ENCODE assay signal across 8 cellular contexts in genomic region chr15:84747423-84748273, GRCh38. TPM values are rescaled to one million over a fixed set of nuclear protein-coding genes. Genes with fewer than 3 reads are reported as not detected.
DNase-seq lines count a peak whose midpoint lies in the region; ATAC-seq and TF ChIP-seq lines count a peak whose summit lies in the region.

No MANE protein-coding gene starts in this region.

- H3K4me1 ChIP-seq in NT2/D1 (ENCODE audit: insufficient read depth, insufficient read length) (no peaks in the 10 kb centered on the region), mucosa of descending colon (ENCODE audit: low read depth) (peaks cover 37% of the 10 kb centered on the region)

- no peaks in the 10 kb centered on the region for H3K36me3 ChIP-seq in NT2/D1 (ENCODE audit: insufficient read depth, insufficient read length, low read length)
- H3K36me3 ChIP-seq in mucosa of descending colon (ENCODE audit: low read depth): no peaks in the 10 kb centered on the region

- TF ChIP-seq CTCF in epithelial cell of esophagus (IDR thresholded peaks at IDR 0.05; ENCODE audit: insufficient read depth, low read depth, low read length, missing control alignments) (no peak), mucosa of descending colon (IDR thresholded peaks at IDR 0.05) (peak; percentile 11)

- intact Hi-C loops in mucosa of descending colon (cut with DNase I, micrococcal nuclease): no loop called here

- peak; percentile 72 for DNase-seq in Ammon's horn (ENCODE audit: low spot score)
- DNase-seq in NT2/D1 (ENCODE audit: low read depth, low spot score): peak; percentile 54
- DNase-seq in activated CD8-positive, alpha-beta memory T cell treated with anti-CD3 and anti-CD28 coated beads, Interleukin-2, amount 50 U/mL, for 48 hours: peak; percentile 86
- DNase-seq in epithelial cell of esophagus (ENCODE audit: low read depth): peak; percentile 73
- peak; percentile 78 to 90 (median 89) for DNase-seq in mucosa of descending colon
- peak; percentile 51 for DNase-seq in stimulated activated CD8-positive, alpha-beta memory T cell treated with anti-CD3 and anti-CD28 coated beads, Interleukin-4, amount 100 ng/mL, for 24 hours (ENCODE audit: low read depth)

- ATAC-seq in GM18909 (IDR thresholded peaks at IDR 0.05; ENCODE audit: poor library complexity, unreplicated experiment): peak; percentile 51
- ATAC-seq in HG03175 (IDR thresholded peaks at IDR 0.05; ENCODE audit: unreplicated experiment): peak; percentile 48
- ATAC-seq in mucosa of descending colon: peak; percentile 75

- no peaks in the 10 kb centered on the region for H3K9me3 ChIP-seq in NT2/D1 (ENCODE audit: insufficient read depth, low read length)
- no peaks in the 10 kb centered on the region for H3K9me3 ChIP-seq in mucosa of descending colon

- H3K4me3 ChIP-seq in NT2/D1 (ENCODE audit: insufficient read length, low read depth) (peak overlapping the region; percentile 85), epithelial cell of esophagus (ENCODE audit: low read length) (peak overlapping the region; percentile 63), mucosa of descending colon (peak overlapping the region; percentile 59)

- H3K9ac ChIP-seq in NT2/D1 (ENCODE audit: insufficient read length, low read depth): peak overlapping the region; percentile 96

- H3K27me3 ChIP-seq in NT2/D1 (ENCODE audit: insufficient read depth, insufficient read length): no peaks in the 10 kb centered on the region

RNA-seq across cellular contexts. Expression of gene ZNF592, which starts 0.7 kb away (rescaled TPM):
- 10 to 100 TPM; 29.4 to 35.3 (median 33.4) TPM for total RNA-seq in mucosa of descending colon

RNA-seq across cellular contexts. Expression of gene SEC11A, which starts 31.7 kb away (rescaled TPM):
- 100 to 1,000 TPM; 112 to 143 (median 119) TPM for total RNA-seq in mucosa of descending colon

Comparison
In these comparisons a context has a peak if more than half of its experiments do, and no peak if none do; other contexts are left out.
1. Peak in every context shown above with its lines: DNase-seq, ATAC-seq and H3K4me3 ChIP-seq.